9 cellular contexts compared by ENCODE assay signal in genomic region chr9:6182549-6183226, GRCh38. TPM values are rescaled to one million over a fixed set of nuclear protein-coding genes. Genes with fewer than 3 reads are reported as not detected.
"Had no signal": no experiment of that assay in that cellular context is flagged by ENCODE, and none has a peak within 500 bp of the region (broad histone marks: within the 10 kb centered on the region; RNA-seq: fewer than 3 reads in every experiment).

No MANE protein-coding gene starts in this region.

RNA-seq across cellular contexts. Expression of gene IL33, which starts 32.9 kb away (rescaled TPM):
- total RNA-seq: activated B cell treated with CpG ODN at 0.5 μM for 24 hours; activated CD8-positive, alpha-beta T cell treated with anti-CD3 and anti-CD28 coated beads for 36 hours; activated T-cell treated with anti-CD3 and anti-CD28 coated beads, Interleukin-2, amount 50 U/mL, for 4 hours; activated T-helper 17 cell treated with anti-CD3 and anti-CD28 coated beads, Interleukin-2, amount 50 U/mL, for 72 hours; astrocyte; naive thymus-derived CD4-positive, alpha-beta T cell had no signal
- polyA plus RNA-seq: hepatocyte; immature natural killer cell; naive thymus-derived CD4-positive, alpha-beta T cell; neural cell had no signal
